ENCODE assay signal across 26 cellular contexts in genomic region chr14:105274600-105274999, GRCh38.
"Had no signal": no experiment of that assay in that cellular context is flagged by ENCODE, and none has a peak within 500 bp of the region (broad histone marks: within the 10 kb centered on the region; RNA-seq: fewer than 3 reads in every experiment).

No MANE protein-coding gene starts in this region.

- DNase-seq: activated CD4-positive, alpha-beta memory T cell treated with anti-CD3 and anti-CD28 coated beads, Interleukin-2, amount 10 ng/mL, durations not matched to agents 7 days and 5 days; activated CD4-positive, alpha-beta T cell treated with anti-CD3 and anti-CD28 coated beads for 1 hour; activated CD4-positive, alpha-beta T cell treated with anti-CD3 and anti-CD28 coated beads, Interleukin-2, amount 10 ng/mL, durations not matched to agents 7 days and 5 days; activated CD8-positive, alpha-beta memory T cell treated with anti-CD3 and anti-CD28 coated beads, Interleukin-2, amount 50 U/mL, for 48 hours; activated gamma-delta T cell treated with Interleukin-2 at 50 U/mL for 16 hours; activated naive CD4-positive, alpha-beta T cell treated with anti-CD3 and anti-CD28 coated beads, Interleukin-2, amount 50 U/mL, for 16 hours; activated T-cell treated with anti-CD3 and anti-CD28 coated beads, Interleukin-2, amount 50 U/mL, for 4 hours; colonic mucosa; dorsolateral prefrontal cortex; effector memory CD4-positive, alpha-beta T cell; kidney; lower lobe of right lung; mesenchymal stem cell; natural killer cell; nucleus accumbens; pancreas; psoas muscle; stimulated activated CD4-positive, alpha-beta T cell treated with anti-CD3 and anti-CD28 coated beads, Interleukin-1b, Interleukin-23, amount 100 ng/mL, for 48 hours; stimulated activated CD4-positive, alpha-beta T cell treated with anti-CD3 and anti-CD28 coated beads, Interleukin-4, amount 100 ng/mL, for 4 hours; stimulated activated naive CD4-positive, alpha-beta T cell; T-helper 2 cell had no signal

- H3K4me3 ChIP-seq: colonic mucosa, dorsolateral prefrontal cortex, lower lobe of right lung, pancreas, psoas muscle, smooth muscle cell, tibial nerve had no signal

- H3K27me3 ChIP-seq: colonic mucosa, dorsolateral prefrontal cortex, pancreas, tibial nerve had no signal

- H3K27me3 Mint-ChIP-seq: activated CD4-positive, alpha-beta memory T cell treated with anti-CD3 and anti-CD28 coated beads, Interleukin-2, amount 10 ng/mL, durations not matched to agents 7 days and 5 days; activated CD4-positive, alpha-beta T cell treated with anti-CD3 and anti-CD28 coated beads, Interleukin-2, amount 10 ng/mL, durations not matched to agents 7 days and 5 days; activated T-helper 17 cell treated with anti-CD3 and anti-CD28 coated beads, Interleukin-2, amount 50 U/mL, for 72 hours had no signal

- H3K9me3 Mint-ChIP-seq: activated CD4-positive, alpha-beta memory T cell treated with anti-CD3 and anti-CD28 coated beads, Interleukin-2, amount 10 ng/mL, durations not matched to agents 7 days and 5 days; activated CD4-positive, alpha-beta T cell treated with anti-CD3 and anti-CD28 coated beads, Interleukin-2, amount 10 ng/mL, durations not matched to agents 7 days and 5 days; activated T-cell treated with anti-CD3 and anti-CD28 coated beads, Interleukin-2, amount 50 U/mL, for 4 hours; activated T-helper 17 cell treated with anti-CD3 and anti-CD28 coated beads, Interleukin-2, amount 50 U/mL, for 72 hours; natural killer cell; WTC11 had no signal

- H3K36me3 ChIP-seq: colonic mucosa, pancreas had no signal

- H3K27ac Mint-ChIP-seq: activated CD4-positive, alpha-beta memory T cell treated with anti-CD3 and anti-CD28 coated beads, Interleukin-2, amount 10 ng/mL, durations not matched to agents 7 days and 5 days; activated CD4-positive, alpha-beta T cell treated with anti-CD3 and anti-CD28 coated beads, Interleukin-2, amount 10 ng/mL, durations not matched to agents 7 days and 5 days; WTC11 had no signal

- H3K27ac ChIP-seq: colonic mucosa, pancreas had no signal

- H3K9me3 ChIP-seq: colonic mucosa, lower lobe of right lung, pancreas, psoas muscle, tibial nerve had no signal

- H3K36me3 Mint-ChIP-seq: natural killer cell, WTC11 had no signal

- ATAC-seq: activated T-cell treated with anti-CD3 and anti-CD28 coated beads, Interleukin-2, amount 50 U/mL, for 4 hours; activated T-helper 17 cell treated with anti-CD3 and anti-CD28 coated beads, Interleukin-2, amount 50 U/mL, for 72 hours; left lobe of liver; natural killer cell; pancreas; WTC11 had no signal

- H3K4me1 ChIP-seq: colonic mucosa had no signal

- H3K4me1 Mint-ChIP-seq: activated CD4-positive, alpha-beta memory T cell treated with anti-CD3 and anti-CD28 coated beads, Interleukin-2, amount 10 ng/mL, durations not matched to agents 7 days and 5 days had no signal

- H3K4me3 Mint-ChIP-seq: activated CD4-positive, alpha-beta memory T cell treated with anti-CD3 and anti-CD28 coated beads, Interleukin-2, amount 10 ng/mL, durations not matched to agents 7 days and 5 days; activated CD4-positive, alpha-beta T cell treated with anti-CD3 and anti-CD28 coated beads, Interleukin-2, amount 10 ng/mL, durations not matched to agents 7 days and 5 days; activated T-cell treated with anti-CD3 and anti-CD28 coated beads, Interleukin-2, amount 50 U/mL, for 4 hours; activated T-helper 17 cell treated with anti-CD3 and anti-CD28 coated beads, Interleukin-2, amount 50 U/mL, for 72 hours; natural killer cell; WTC11 had no signal
